8 cellular contexts compared by ENCODE assay signal in the genomic region with DNA sequence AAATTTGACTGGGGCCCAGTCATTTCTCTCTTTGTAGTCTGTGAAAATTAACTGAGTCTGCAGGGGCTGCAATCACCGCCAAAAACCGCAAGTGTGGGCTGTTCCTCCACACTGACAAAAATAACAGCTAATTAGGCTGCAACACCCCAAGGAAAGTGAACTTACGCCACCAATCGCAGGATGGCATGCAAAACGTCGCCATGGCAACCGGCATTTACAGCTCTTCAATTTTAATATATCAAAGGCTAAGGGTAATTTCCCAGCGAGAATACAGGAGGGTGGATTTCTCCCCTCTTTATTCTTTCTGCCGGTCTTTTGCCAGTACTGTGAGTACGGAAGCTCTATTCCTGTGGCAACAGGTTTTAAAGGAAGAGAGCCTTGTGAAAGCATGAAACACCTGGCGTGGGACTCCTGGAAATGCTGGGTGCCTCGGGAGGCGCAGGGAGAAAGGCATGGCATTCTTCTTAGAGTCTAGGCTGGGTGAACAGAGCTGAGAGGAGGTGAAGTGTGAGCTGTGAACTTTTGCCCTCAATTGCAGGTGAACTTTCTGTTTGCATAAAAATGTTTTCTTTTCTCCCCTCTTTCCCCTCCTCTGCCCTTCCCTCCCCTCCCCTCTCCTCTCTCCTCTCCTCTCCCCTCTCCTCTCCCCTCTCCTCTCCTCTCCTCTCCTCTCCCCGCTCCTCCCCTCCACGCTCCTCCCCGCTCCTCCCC.
DNase-seq lines count a peak whose midpoint lies in the region; ATAC-seq and TF ChIP-seq lines count a peak whose summit lies in the region.

No MANE protein-coding gene starts in this region.

- peak overlapping the region; percentile 68 for H3K4me3 ChIP-seq in DOHH2 (ENCODE audit: low read length)
- H3K4me3 ChIP-seq in Karpas-422 (ENCODE audit: low read length), result peak overlapping the region; percentile 64
- no peak overlapping the region for H3K4me3 ChIP-seq in testis

- H3K9me2 ChIP-seq in DOHH2 (replicated peaks; ENCODE audit: control insufficient read depth, low read length) (no peaks in the 10 kb centered on the region), Karpas-422 (replicated peaks; ENCODE audit: insufficient read depth, low read length) (no peaks in the 10 kb centered on the region)

- 0 out of 2 replicates have a peak overlapping the region, but pooled peaks have one; percentile 54 for H2AFZ ChIP-seq in Karpas-422 (ENCODE audit: low read length)

- H3F3A ChIP-seq in DOHH2 (ENCODE audit: control insufficient read depth, insufficient read depth), result peaks cover 3% of the 10 kb centered on the region

- DNase-seq in Karpas-422 (peak; percentile 94), amygdala (lab: John Stamatoyannopoulos, UW) (peak in 38 of 56 donors; percentile 9 to 77 (median 38)), neural crest cell (ENCODE audit: low read depth, low spot score) (peak; percentile 6), testis (peak; percentile 45), islet precursor cell (no peak)

- H3K4me3 Mint-ChIP-seq in T-helper 1 cell treated with Interleukin-12 subunit alpha and Interleukin-12 subunit beta and Interleukin-4 antibody, amounts not matched to agents 30 μg/mL and 1 μg/mL, for 36 hours, result peak overlapping the region; percentile 21
- peak overlapping the region; percentile 38 for H3K4me3 Mint-ChIP-seq in neural crest cell

- H3K4me2 ChIP-seq in DOHH2 (ENCODE audit: low read length) (peak overlapping the region; percentile 80), Karpas-422 (ENCODE audit: low read depth, low read length, poor library complexity, severe bottlenecking) (peak overlapping the region; percentile 92)

- H3K27me3 ChIP-seq in DOHH2 (ENCODE audit: control insufficient read depth, low read length) (no peaks in the 10 kb centered on the region), Karpas-422 (ENCODE audit: low read length) (no peaks in the 10 kb centered on the region), testis (no peaks in the 10 kb centered on the region)

- ATAC-seq in GM21529 (IDR thresholded peaks at IDR 0.05; ENCODE audit: unreplicated experiment), result peak; percentile 78

- no peak for TF ChIP-seq POLR2A in testis (IDR thresholded peaks at IDR 0.05)

- no peaks in the 10 kb centered on the region for H3K36me3 Mint-ChIP-seq in T-helper 1 cell treated with Interleukin-12 subunit alpha and Interleukin-12 subunit beta and Interleukin-4 antibody, amounts not matched to agents 30 μg/mL and 1 μg/mL, for 36 hours (ENCODE audit: low read depth)
- no peaks in the 10 kb centered on the region for H3K36me3 Mint-ChIP-seq in neural crest cell (ENCODE audit: low read depth)

- H3K9me3 ChIP-seq in DOHH2 (ENCODE audit: control insufficient read depth, insufficient read depth, low read length) (no peaks in the 10 kb centered on the region), Karpas-422 (ENCODE audit: low read length) (no peaks in the 10 kb centered on the region), testis (no peaks in the 10 kb centered on the region)

- peaks cover 29% of the 10 kb centered on the region for H3K4me1 ChIP-seq in DOHH2 (ENCODE audit: control insufficient read depth, low read length)
- H3K4me1 ChIP-seq in Karpas-422 (ENCODE audit: low read length), result peaks cover 19% of the 10 kb centered on the region
- H3K4me1 ChIP-seq in testis, result no peaks in the 10 kb centered on the region

- H3K79me2 ChIP-seq in DOHH2 (ENCODE audit: control insufficient read depth, low read length) (no peaks in the 10 kb centered on the region), Karpas-422 (ENCODE audit: low read length) (no peaks in the 10 kb centered on the region)

- WGBS in testis, 2 donors, result 8 to 9% methylated on average over 16 of the region's 16 CpGs

- H3K36me3 ChIP-seq in DOHH2 (ENCODE audit: control insufficient read depth, low read length), result no peaks in the 10 kb centered on the region
- no peaks in the 10 kb centered on the region for H3K36me3 ChIP-seq in Karpas-422 (ENCODE audit: insufficient read depth, low read length)
- no peaks in the 10 kb centered on the region for H3K36me3 ChIP-seq in testis (ENCODE audit: low read depth, missing control alignments)

- H3K27ac Mint-ChIP-seq in T-helper 1 cell treated with Interleukin-12 subunit alpha and Interleukin-12 subunit beta and Interleukin-4 antibody, amounts not matched to agents 30 μg/mL and 1 μg/mL, for 36 hours, result no peak overlapping the region
- no peak overlapping the region for H3K27ac Mint-ChIP-seq in neural crest cell (ENCODE audit: unreplicated experiment)

- intact Hi-C loops in testis (cut with DNase I; ENCODE audit: low total_unique reads), result no loop called here

- peaks cover 8% of the 10 kb centered on the region for H3K4me1 Mint-ChIP-seq in T-helper 1 cell treated with Interleukin-12 subunit alpha and Interleukin-12 subunit beta and Interleukin-4 antibody, amounts not matched to agents 30 μg/mL and 1 μg/mL, for 36 hours (ENCODE audit: low read depth)
- peaks cover 19% of the 10 kb centered on the region for H3K4me1 Mint-ChIP-seq in neural crest cell

- TF ChIP-seq CTCF in DOHH2 (IDR thresholded peaks at IDR 0.05; ENCODE audit: low read depth, low read length, poor library complexity, severe bottlenecking), result no peak
- TF ChIP-seq CTCF in neural crest cell (conservative IDR thresholded peaks at IDR 0.05), result no peak
- no peak for TF ChIP-seq CTCF in testis (IDR thresholded peaks at IDR 0.05)

- H3K27ac ChIP-seq in DOHH2 (ENCODE audit: low read depth, low read length) (peak overlapping the region; percentile 74), Karpas-422 (ENCODE audit: low read length) (peak overlapping the region; percentile 51), testis (no peak overlapping the region)

- no peaks in the 10 kb centered on the region for H4K20me1 ChIP-seq in DOHH2 (ENCODE audit: control insufficient read depth, insufficient read depth, low read depth, low read length)
- no peaks in the 10 kb centered on the region for H4K20me1 ChIP-seq in Karpas-422 (ENCODE audit: insufficient read depth, low read depth, low read length)

- no peaks in the 10 kb centered on the region for H3K27me3 Mint-ChIP-seq in T-helper 1 cell treated with Interleukin-12 subunit alpha and Interleukin-12 subunit beta and Interleukin-4 antibody, amounts not matched to agents 30 μg/mL and 1 μg/mL, for 36 hours (ENCODE audit: low read depth)
- H3K27me3 Mint-ChIP-seq in neural crest cell (ENCODE audit: low read depth), result peaks cover 15% of the 10 kb centered on the region

- peak overlapping the region; percentile 50; the same call in 1 of the 2 replicates for H3K9ac ChIP-seq in Karpas-422 (ENCODE audit: low read length)

- H3K9me3 Mint-ChIP-seq in T-helper 1 cell treated with Interleukin-12 subunit alpha and Interleukin-12 subunit beta and Interleukin-4 antibody, amounts not matched to agents 30 μg/mL and 1 μg/mL, for 36 hours, result no peaks in the 10 kb centered on the region
- no peaks in the 10 kb centered on the region for H3K9me3 Mint-ChIP-seq in neural crest cell

Comparison
In these comparisons a context has a peak if more than half of its experiments do, and no peak if none do; other contexts are left out.
1. H3K27ac ChIP-seq: peak in DOHH2 (single experiment) and Karpas-422 (single experiment); none in testis (0 of 2).
2. H3K4me3 ChIP-seq: peak in DOHH2 (single experiment) and Karpas-422 (single experiment); none in testis (0 of 2).